Comparison of ENCODE assay signal across 1 cellular context in genomic region chr11:57674251-57674650, GRCh38.
TF ChIP-seq lines count a peak whose summit lies in the region.

No MANE protein-coding gene starts in this region.

TF ChIP-seq in WTC11, 78 proteins besides CTCF, POLR2A, EP300 and RAD21 (continued from another document):
- TF ChIP-seq ZNF532 (CRISPR knock-in tag; IDR thresholded peaks at IDR 0.05; ENCODE audit: borderline replicate concordance): no peak
- TF ChIP-seq E2F1 (CRISPR knock-in tag; IDR thresholded peaks at IDR 0.05): no peak
TF ChIP-seq in WTC11: peak in this region for 0.
